ENCODE assay signal across 8 cellular contexts in the genomic region with DNA sequence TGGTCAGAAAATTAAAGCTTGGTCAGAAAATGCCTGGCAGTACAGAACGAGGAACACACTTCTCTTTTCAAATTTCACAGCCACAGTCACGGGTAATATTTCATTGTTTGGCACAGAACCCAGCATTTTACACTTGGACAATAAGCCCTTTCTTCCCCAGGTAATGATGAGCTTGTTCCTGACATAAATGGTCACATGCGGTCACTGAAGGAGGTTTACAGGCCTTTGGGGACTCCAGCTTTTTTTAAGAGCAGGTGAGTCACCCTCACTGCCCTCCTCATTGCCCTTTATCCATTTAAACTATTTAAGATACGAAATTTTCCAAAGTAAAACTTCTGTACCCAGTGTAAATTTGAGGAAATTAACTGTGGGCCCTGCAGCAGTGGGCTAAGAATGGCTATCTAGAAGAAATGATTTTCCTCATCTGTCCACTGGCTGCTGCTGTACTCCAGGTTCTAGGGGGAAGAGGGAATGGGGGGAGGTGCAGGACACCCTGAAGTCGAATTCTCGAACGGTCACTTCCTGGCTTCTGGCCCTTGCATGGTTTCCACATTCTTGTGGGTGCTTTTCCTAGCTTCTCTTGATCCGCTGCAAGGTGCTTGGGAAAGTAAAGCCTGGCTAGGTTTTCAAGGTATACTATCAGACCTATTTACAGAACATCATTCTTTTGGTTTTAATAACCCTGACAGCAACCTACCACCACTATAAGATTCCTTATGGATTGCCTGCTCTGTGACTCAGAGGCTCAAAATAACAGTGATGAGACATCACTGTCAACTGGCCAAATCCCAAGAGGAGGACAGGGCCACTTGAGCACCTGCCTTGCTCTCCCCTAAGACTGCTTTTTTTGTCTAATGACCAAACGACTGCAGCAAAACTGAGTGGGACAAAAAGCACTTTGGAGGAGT.
DNase-seq lines count a peak whose midpoint lies in the region; ATAC-seq and TF ChIP-seq lines count a peak whose summit lies in the region.

No MANE protein-coding gene starts in this region.

- H3K36me3 ChIP-seq in GM23248 (ENCODE audit: low read depth) (peaks cover 13% of the 10 kb centered on the region), endodermal cell (ENCODE audit: control insufficient read depth, insufficient read depth, low read length) (peaks cover 39% of the 10 kb centered on the region), psoas muscle (ENCODE audit: insufficient read depth in 1 of 2, low read depth in 1 of 2) (peaks cover 10 to 31% of the 10 kb centered on the region in 2 donors), spleen (peaks cover 4 to 100% (median 48%) of the 10 kb centered on the region in 6 donors)

- no peak overlapping the region for H2AFZ ChIP-seq in GM23248

- no peak overlapping the region for H3K27ac ChIP-seq in GM23248
- H3K27ac ChIP-seq in endodermal cell (ENCODE audit: low read depth, low read length): peak overlapping the region; percentile 27
- peak overlapping the region; percentile 98 for H3K27ac ChIP-seq in psoas muscle
- no peak overlapping the region for H3K27ac ChIP-seq in spleen

- H3K9ac ChIP-seq in GM23248 (no peak overlapping the region), endodermal cell (ENCODE audit: extremely low read depth, low read length, poor library complexity, severe bottlenecking) (no peak overlapping the region)

- H3K4me3 ChIP-seq in GM23248 (no peak overlapping the region), endodermal cell (ENCODE audit: low read length) (no peak overlapping the region), psoas muscle (peak overlapping the region; percentile 40), spleen (no peak overlapping the region)

- H3K27me3 ChIP-seq in GM23248 (replicated peaks; ENCODE audit: insufficient read depth) (no peaks in the 10 kb centered on the region), endodermal cell (ENCODE audit: control insufficient read depth, insufficient read depth, low read length, poor library complexity, severe bottlenecking) (no peaks in the 10 kb centered on the region), psoas muscle (ENCODE audit: insufficient read depth in 3 of 3, low read length in 2 of 3) (no peaks in the 10 kb centered on the region), spleen (replicated peaks in 1 of 7) (no peaks in the 10 kb centered on the region)

- ATAC-seq in psoas muscle (peak; percentile 78 to 90 (median 86)), GM19351 (IDR thresholded peaks at IDR 0.05; ENCODE audit: unreplicated experiment) (no peak), HG03280 (IDR thresholded peaks at IDR 0.05; ENCODE audit: unreplicated experiment) (no peak)
- ATAC-seq in stimulated activated memory B cell treated with anti-CD40 and anti-IgM and Interleukin-4, amounts not matched to agents 10 μg/mL and 1 μg/mL and 100 μg/mL, for 72 hours: no peak

- DNase-seq in GM23248: peak; percentile 81
- peak; percentile 16 for DNase-seq in NCI-H460 (ENCODE audit: extremely low read depth, low read depth)
- DNase-seq in endodermal cell: no peak
- peak; percentile 22 to 54 for DNase-seq in psoas muscle
- DNase-seq in spleen: no peak

- H3K27me3 Mint-ChIP-seq in endodermal cell (ENCODE audit: insufficient read depth): no peaks in the 10 kb centered on the region
- H3K27me3 Mint-ChIP-seq in stimulated activated memory B cell treated with anti-CD40 and anti-IgM and Interleukin-4, amounts not matched to agents 10 μg/mL and 1 μg/mL and 100 μg/mL, for 72 hours: no peaks in the 10 kb centered on the region

- peak overlapping the region; percentile 52 for H3K27ac Mint-ChIP-seq in endodermal cell
- H3K27ac Mint-ChIP-seq in stimulated activated memory B cell treated with anti-CD40 and anti-IgM and Interleukin-4, amounts not matched to agents 10 μg/mL and 1 μg/mL and 100 μg/mL, for 72 hours: no peak overlapping the region

- H3K4me3 Mint-ChIP-seq in endodermal cell: no peak overlapping the region
- no peak overlapping the region for H3K4me3 Mint-ChIP-seq in stimulated activated memory B cell treated with anti-CD40 and anti-IgM and Interleukin-4, amounts not matched to agents 10 μg/mL and 1 μg/mL and 100 μg/mL, for 72 hours

- H3K9me3 Mint-ChIP-seq in endodermal cell: no peaks in the 10 kb centered on the region
- no peaks in the 10 kb centered on the region for H3K9me3 Mint-ChIP-seq in stimulated activated memory B cell treated with anti-CD40 and anti-IgM and Interleukin-4, amounts not matched to agents 10 μg/mL and 1 μg/mL and 100 μg/mL, for 72 hours

- 78 to 88% methylated on average over 9 of the region's 9 CpGs for WGBS in GM23248 (ENCODE audit: low coverage in 1 of 2, low lambda C conversion rate in 2 of 2, missing lambda C conversion rate in 2 of 2), 2 experiments
- 90 to 94% methylated on average over 5 to 9 of the region's 9 CpGs for WGBS in endodermal cell (ENCODE audit: insufficient coverage in 1 of 2, insufficient read length in 1 of 2), 2 experiments
- 15 to 27% (median 17%) methylated on average over 9 of the region's 9 CpGs for WGBS in psoas muscle, 3 donors
- 72 to 87% (median 78%) methylated on average over 9 of the region's 9 CpGs for WGBS in spleen, 5 donors

- H3K4me1 ChIP-seq in GM23248 (ENCODE audit: insufficient read depth) (peaks cover 20% of the 10 kb centered on the region), endodermal cell (ENCODE audit: control insufficient read depth, insufficient read depth, low read length) (no peaks in the 10 kb centered on the region), psoas muscle (peaks cover 60% of the 10 kb centered on the region), spleen (no peaks in the 10 kb centered on the region)

- in situ Hi-C loops in GM23248 (cut with MboI): no loop called here

- H3K36me3 Mint-ChIP-seq in endodermal cell (ENCODE audit: low read depth): peaks cover 30% of the 10 kb centered on the region
- peaks cover 89% of the 10 kb centered on the region for H3K36me3 Mint-ChIP-seq in stimulated activated memory B cell treated with anti-CD40 and anti-IgM and Interleukin-4, amounts not matched to agents 10 μg/mL and 1 μg/mL and 100 μg/mL, for 72 hours

- no peak for TF ChIP-seq POLR2A in spleen (IDR thresholded peaks at IDR 0.05)

- H3K4me1 Mint-ChIP-seq in endodermal cell: no peaks in the 10 kb centered on the region
- H3K4me1 Mint-ChIP-seq in stimulated activated memory B cell treated with anti-CD40 and anti-IgM and Interleukin-4, amounts not matched to agents 10 μg/mL and 1 μg/mL and 100 μg/mL, for 72 hours: no peaks in the 10 kb centered on the region

- TF ChIP-seq CTCF in endodermal cell (conservative IDR thresholded peaks at IDR 0.05) (no peak), psoas muscle (IDR thresholded peaks at IDR 0.05) (no peak), spleen (IDR thresholded peaks at IDR 0.05 in 8 of 11, conservative IDR thresholded peaks at IDR 0.05 in 3 of 11) (no peak)

- intact Hi-C loops in psoas muscle (cut with DNase I) (loop anchor here in 1 of 2 donors (2.0 to 5.0 kb wide), 2 partner anchors 48 to 165 kb away; no protein-coding TSS in a partner anchor), spleen (cut with DNase I; ENCODE audit: low total_unique reads) (no loop called here)

- no peaks in the 10 kb centered on the region for H3K9me2 ChIP-seq in GM23248 (ENCODE audit: insufficient read depth)

- no peak overlapping the region for H3K4me2 ChIP-seq in GM23248 (ENCODE audit: unreplicated experiment)

- peaks cover 18% of the 10 kb centered on the region for H3F3A ChIP-seq in GM23248 (ENCODE audit: insufficient read depth)

- no peaks in the 10 kb centered on the region for H3K79me2 ChIP-seq in GM23248 (ENCODE audit: insufficient read depth)

- H3K9me3 ChIP-seq in GM23248 (ENCODE audit: low read depth) (no peaks in the 10 kb centered on the region), endodermal cell (ENCODE audit: control insufficient read depth, low read length) (no peaks in the 10 kb centered on the region), psoas muscle (no peaks in the 10 kb centered on the region), spleen (no peaks in the 10 kb centered on the region)

- 0 out of 2 replicates have a peak, but pooled peaks cover 4% of the 10 kb centered on the region for H4K20me1 ChIP-seq in GM23248 (ENCODE audit: insufficient read depth)

Comparison
In these comparisons a context has a peak if more than half of its experiments do, and no peak if none do; other contexts are left out.
1. DNase-seq: peak in GM23248 (single experiment), NCI-H460 (single experiment) and psoas muscle (2 of 2); none in endodermal cell (single experiment) and spleen (single experiment).
2. H3K27ac ChIP-seq: peak in endodermal cell (single experiment) and psoas muscle (single experiment); none in GM23248 (single experiment) and spleen (0 of 8).
3. ATAC-seq: peak in psoas muscle (4 of 4); none in stimulated activated memory B cell treated with anti-CD40 and anti-IgM and Interleukin-4, amounts not matched to agents 10 μg/mL and 1 μg/mL and 100 μg/mL, for 72 hours (single experiment), GM19351 (single experiment) and HG03280 (single experiment).